In the genomic region with DNA sequence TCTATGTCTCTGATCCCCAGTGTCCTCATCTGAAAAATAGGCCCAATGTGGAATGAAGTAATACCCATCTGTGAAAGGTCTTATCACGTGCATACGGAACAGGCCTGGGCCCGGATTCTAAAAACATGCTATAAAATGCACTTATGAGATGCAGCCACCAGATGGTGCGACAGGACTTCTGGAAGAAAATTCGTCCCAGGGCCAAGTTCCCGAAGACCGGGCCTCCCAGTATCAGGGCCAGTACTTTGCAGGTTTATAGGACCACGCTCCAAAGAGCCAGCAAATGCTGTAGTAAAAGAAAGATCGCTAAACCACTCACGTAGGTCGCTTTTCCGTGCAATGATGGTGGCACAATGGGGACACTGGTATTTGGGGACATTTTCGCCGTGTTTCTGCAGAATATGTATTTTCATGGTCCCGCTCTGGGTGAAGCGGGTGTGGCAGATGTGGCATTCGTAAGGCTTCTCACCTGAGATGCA, we compare ENCODE assay signal across 9 cellular contexts. TPM values are rescaled to one million over a fixed set of nuclear protein-coding genes. Genes with fewer than 3 reads are reported as not detected.
DNase-seq lines count a peak whose midpoint lies in the region; ATAC-seq and TF ChIP-seq lines count a peak whose summit lies in the region.
"Had no signal": no experiment of that assay in that cellular context is flagged by ENCODE, and none has a peak within 500 bp of the region (broad histone marks: within the 10 kb centered on the region; RNA-seq: fewer than 3 reads in every experiment).

No MANE protein-coding gene starts in this region.

- no peak overlapping the region for H3K27ac Mint-ChIP-seq in activated T-helper 1 cell treated with anti-CD3 and anti-CD28 coated beads, Interleukin-12 subunit alpha, Interleukin-12 subunit beta, Interleukin-2, Interleukin-4 antibody, amounts not matched to agents 30 ng/mL and 10 ng/mL and 1 ng/mL, durations not matched to agents 14 hours and 24 hours and 36 hours
- peak overlapping the region; percentile 7 for H3K27ac Mint-ChIP-seq in progenitor cell of endocrine pancreas
- H3K27ac Mint-ChIP-seq: effector memory CD8-positive, alpha-beta T cell had no signal

- DNase-seq in 8988T (peak; percentile 66), GM04503 (ENCODE audit: low read depth) (peak; percentile 9), NCI-H2196 (lab: John Stamatoyannopoulos, UW; ENCODE audit: unreplicated experiment) (peak; percentile 63), Right ventricle myocardium superior (peak; percentile 67), progenitor cell of endocrine pancreas (ENCODE audit: low spot score, unreplicated experiment) (peak; percentile 37), T-helper 9 cell (no peak)
- peak; percentile 6 for DNase-seq in activated T-helper 1 cell treated with anti-CD3 and anti-CD28 coated beads, Interleukin-12 subunit alpha, Interleukin-12 subunit beta, Interleukin-2, Interleukin-4 antibody, amounts not matched to agents 30 ng/mL and 10 ng/mL and 1 ng/mL, durations not matched to agents 14 hours and 24 hours and 36 hours (ENCODE audit: low spot score)
- DNase-seq in activated effector memory CD4-positive, alpha-beta T cell treated with anti-CD3 and anti-CD28 coated beads, Interleukin-2, amount 50 U/mL, for 16 hours, result no peak

- H3K4me3 Mint-ChIP-seq in activated T-helper 1 cell treated with anti-CD3 and anti-CD28 coated beads, Interleukin-12 subunit alpha, Interleukin-12 subunit beta, Interleukin-2, Interleukin-4 antibody, amounts not matched to agents 30 ng/mL and 10 ng/mL and 1 ng/mL, durations not matched to agents 14 hours and 24 hours and 36 hours, result no peak overlapping the region
- H3K4me3 Mint-ChIP-seq in progenitor cell of endocrine pancreas (ENCODE audit: low read depth), result no peak overlapping the region
- H3K4me3 Mint-ChIP-seq: effector memory CD8-positive, alpha-beta T cell had no signal

- intact Hi-C loops in activated T-helper 1 cell treated with anti-CD3 and anti-CD28 coated beads, Interleukin-12 subunit alpha, Interleukin-12 subunit beta, Interleukin-2, Interleukin-4 antibody, amounts not matched to agents 30 ng/mL and 10 ng/mL and 1 ng/mL, durations not matched to agents 14 hours and 24 hours and 36 hours (cut with micrococcal nuclease), result loop anchor here (1.0 to 2.0 kb wide), 3 partner anchors 30 to 695 kb away; no protein-coding TSS in a partner anchor
- intact Hi-C loops in Right ventricle myocardium superior (cut with DNase I), result loop anchor here (2.0 to 5.0 kb wide), 2 partner anchors 80 to 698 kb away; no protein-coding TSS in a partner anchor

- peak; percentile 85 for TF ChIP-seq CTCF in progenitor cell of endocrine pancreas (IDR thresholded peaks at IDR 0.05; ENCODE audit: unreplicated experiment)

- peaks cover 22% of the 10 kb centered on the region for H3K27me3 Mint-ChIP-seq in activated T-helper 1 cell treated with anti-CD3 and anti-CD28 coated beads, Interleukin-12 subunit alpha, Interleukin-12 subunit beta, Interleukin-2, Interleukin-4 antibody, amounts not matched to agents 30 ng/mL and 10 ng/mL and 1 ng/mL, durations not matched to agents 14 hours and 24 hours and 36 hours (ENCODE audit: insufficient read depth)
- peaks cover 23% of the 10 kb centered on the region for H3K27me3 Mint-ChIP-seq in progenitor cell of endocrine pancreas

- ATAC-seq in Right ventricle myocardium superior (ENCODE audit: poor library complexity), result peak; percentile 93
- ATAC-seq: effector memory CD8-positive, alpha-beta T cell had no signal

- no peaks in the 10 kb centered on the region for H3K4me1 Mint-ChIP-seq in activated T-helper 1 cell treated with anti-CD3 and anti-CD28 coated beads, Interleukin-12 subunit alpha, Interleukin-12 subunit beta, Interleukin-2, Interleukin-4 antibody, amounts not matched to agents 30 ng/mL and 10 ng/mL and 1 ng/mL, durations not matched to agents 14 hours and 24 hours and 36 hours (ENCODE audit: low read depth)
- H3K4me1 Mint-ChIP-seq in progenitor cell of endocrine pancreas (ENCODE audit: low read depth), result no peaks in the 10 kb centered on the region

- H3K9me3 Mint-ChIP-seq in activated T-helper 1 cell treated with anti-CD3 and anti-CD28 coated beads, Interleukin-12 subunit alpha, Interleukin-12 subunit beta, Interleukin-2, Interleukin-4 antibody, amounts not matched to agents 30 ng/mL and 10 ng/mL and 1 ng/mL, durations not matched to agents 14 hours and 24 hours and 36 hours, result no peaks in the 10 kb centered on the region
- H3K9me3 Mint-ChIP-seq in progenitor cell of endocrine pancreas (ENCODE audit: low read depth), result no peaks in the 10 kb centered on the region
- H3K9me3 Mint-ChIP-seq: effector memory CD8-positive, alpha-beta T cell had no signal

- H3K36me3 Mint-ChIP-seq in activated T-helper 1 cell treated with anti-CD3 and anti-CD28 coated beads, Interleukin-12 subunit alpha, Interleukin-12 subunit beta, Interleukin-2, Interleukin-4 antibody, amounts not matched to agents 30 ng/mL and 10 ng/mL and 1 ng/mL, durations not matched to agents 14 hours and 24 hours and 36 hours (ENCODE audit: low read depth), result no peaks in the 10 kb centered on the region
- H3K36me3 Mint-ChIP-seq in progenitor cell of endocrine pancreas (ENCODE audit: insufficient read depth), result no peaks in the 10 kb centered on the region

RNA-seq across cellular contexts. Expression of gene CTCFL, which starts 10.6 kb away (rescaled TPM):
- not detected in 2 replicates for total RNA-seq in activated T-helper 1 cell treated with anti-CD3 and anti-CD28 coated beads, Interleukin-12 subunit alpha, Interleukin-12 subunit beta, Interleukin-2, Interleukin-4 antibody, amounts not matched to agents 30 ng/mL and 10 ng/mL and 1 ng/mL, durations not matched to agents 14 hours and 24 hours and 36 hours
- total RNA-seq in Right ventricle myocardium superior, result not detected
- total RNA-seq in progenitor cell of endocrine pancreas, result not detected in 2 replicates

RNA-seq across cellular contexts. Expression of gene PCK1, which starts 46.6 kb away (rescaled TPM):
- total RNA-seq in activated T-helper 1 cell treated with anti-CD3 and anti-CD28 coated beads, Interleukin-12 subunit alpha, Interleukin-12 subunit beta, Interleukin-2, Interleukin-4 antibody, amounts not matched to agents 30 ng/mL and 10 ng/mL and 1 ng/mL, durations not matched to agents 14 hours and 24 hours and 36 hours, result not detected in 2 replicates
- total RNA-seq in Right ventricle myocardium superior (2.3 TPM), progenitor cell of endocrine pancreas (not detected in 2 replicates)

Comparison
In these comparisons a context has a peak if more than half of its experiments do, and no peak if none do; other contexts are left out.
1. DNase-seq: peak in 8988T (single experiment), GM04503 (single experiment), NCI-H2196 (single experiment), activated T-helper 1 cell treated with anti-CD3 and anti-CD28 coated beads, Interleukin-12 subunit alpha, Interleukin-12 subunit beta, Interleukin-2, Interleukin-4 antibody, amounts not matched to agents 30 ng/mL and 10 ng/mL and 1 ng/mL, durations not matched to agents 14 hours and 24 hours and 36 hours (single experiment), Right ventricle myocardium superior (single experiment) and progenitor cell of endocrine pancreas (single experiment); none in activated effector memory CD4-positive, alpha-beta T cell treated with anti-CD3 and anti-CD28 coated beads, Interleukin-2, amount 50 U/mL, for 16 hours (single experiment) and T-helper 9 cell (single experiment).